In the genomic region with DNA sequence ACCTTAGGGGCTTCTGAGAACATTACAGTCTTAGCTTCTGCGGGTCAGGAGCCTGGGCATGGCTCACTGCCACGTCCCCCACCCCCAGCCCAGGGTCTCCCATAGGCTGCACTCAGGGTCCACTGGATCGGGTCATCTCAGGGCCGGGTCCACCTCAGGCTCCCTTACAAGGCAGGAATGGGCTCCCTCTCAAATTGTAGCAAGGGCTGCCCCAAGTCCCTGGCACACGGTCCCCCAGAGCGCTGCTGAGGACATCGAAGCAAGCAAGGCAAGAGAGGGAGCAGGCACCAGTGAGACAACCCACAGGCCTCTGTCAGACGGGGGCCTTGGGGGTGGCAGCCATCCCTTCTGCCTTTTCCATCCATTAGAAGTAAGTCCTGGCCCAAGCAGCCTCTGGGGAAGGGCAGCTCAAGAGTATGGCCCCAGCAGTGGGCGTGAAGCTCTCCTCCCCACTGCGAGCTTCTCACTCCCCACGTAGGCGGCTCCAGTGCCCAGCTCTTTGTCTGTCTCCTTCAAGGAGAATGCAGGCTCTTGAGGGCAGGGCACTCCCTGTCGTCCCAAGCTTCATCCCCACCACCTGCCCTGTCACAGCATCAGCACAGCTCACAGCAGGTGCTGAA, we compare ENCODE assay signal across 23 cellular contexts. TPM values are rescaled to one million over a fixed set of nuclear protein-coding genes. Genes with fewer than 3 reads are reported as not detected.
DNase-seq lines count a peak whose midpoint lies in the region; ATAC-seq and TF ChIP-seq lines count a peak whose summit lies in the region.
"Had no signal": no experiment of that assay in that cellular context is flagged by ENCODE, and none has a peak within 500 bp of the region (broad histone marks: within the 10 kb centered on the region; RNA-seq: fewer than 3 reads in every experiment).

No MANE protein-coding gene starts in this region.

- H3K27me3 ChIP-seq in left ventricle myocardium inferior (ENCODE audit: low read depth), result peaks cover 7% of the 10 kb centered on the region
- H3K27me3 ChIP-seq in right atrium auricular region, result no peaks in the 10 kb centered on the region
- H3K27me3 ChIP-seq in neuronal stem cell (ENCODE audit: control insufficient read depth in 3 of 3, insufficient read depth in 3 of 3, low read depth in 1 of 3, low read length in 3 of 3), result peaks cover 0 to 2% (median 0%) of the 10 kb centered on the region in 3 experiments

- H3K4me1 ChIP-seq in left ventricle myocardium inferior, result peaks cover 14% of the 10 kb centered on the region
- H3K4me1 ChIP-seq in right atrium auricular region, result no peaks in the 10 kb centered on the region
- H3K4me1 ChIP-seq in neuronal stem cell (ENCODE audit: control insufficient read depth in 2 of 2, insufficient read depth in 1 of 2, low read depth in 1 of 2, low read length in 2 of 2), result peaks cover 0 to 3% of the 10 kb centered on the region in 2 donors
- H3K4me1 ChIP-seq: Caco-2 had no signal

- no peak overlapping the region for H3K4me2 ChIP-seq in neuronal stem cell (ENCODE audit: insufficient read depth, low read length, poor library complexity, severe bottlenecking)
- H3K4me2 ChIP-seq: KMS-11 had no signal

- H3K9me3 Mint-ChIP-seq in chondrocyte (ENCODE audit: low read depth), result no peaks in the 10 kb centered on the region
- H3K9me3 Mint-ChIP-seq: CD4-positive, alpha-beta memory T cell had no signal

- H3K27ac ChIP-seq in left ventricle myocardium inferior (replicated peaks) (no peak overlapping the region), right atrium auricular region (no peak overlapping the region), neuronal stem cell (replicated peaks; ENCODE audit: low read length) (no peak overlapping the region)
- H3K27ac ChIP-seq: KMS-11, RWPE1 had no signal

- H3K23ac ChIP-seq in neuronal stem cell (ENCODE audit: low read depth, low read length, poor library complexity), result no peak overlapping the region

- no peak overlapping the region for H2BK120ac ChIP-seq in neuronal stem cell (ENCODE audit: low read depth, low read length)

- no peaks in the 10 kb centered on the region for H3K36me3 Mint-ChIP-seq in chondrocyte (ENCODE audit: low read depth)
- H3K36me3 Mint-ChIP-seq: CD4-positive, alpha-beta memory T cell had no signal

- no peaks in the 10 kb centered on the region for H3K4me1 Mint-ChIP-seq in chondrocyte (ENCODE audit: low read depth)
- H3K4me1 Mint-ChIP-seq: CD4-positive, alpha-beta memory T cell had no signal

- H3K9ac ChIP-seq in neuronal stem cell (ENCODE audit: low read depth, low read length, poor library complexity), result no peak overlapping the region
- H3K9ac ChIP-seq: KMS-11 had no signal

- no peak overlapping the region for H3K27ac Mint-ChIP-seq in chondrocyte (ENCODE audit: unreplicated experiment)
- H3K27ac Mint-ChIP-seq: CD4-positive, alpha-beta memory T cell; H9 had no signal

- H3K18ac ChIP-seq in neuronal stem cell (ENCODE audit: low read length), result peak overlapping the region; percentile 53

- ATAC-seq in GM21737 (IDR thresholded peaks at IDR 0.05; ENCODE audit: unreplicated experiment), result no peak
- ATAC-seq: SK-N-SH treated with all-trans-retinoic acid at 6 μM for 48 hours had no signal

- H3K4me3 Mint-ChIP-seq in chondrocyte (ENCODE audit: unreplicated experiment), result no peak overlapping the region
- H3K4me3 Mint-ChIP-seq: CD4-positive, alpha-beta memory T cell; H9 had no signal

- no peak overlapping the region for H2BK12ac ChIP-seq in neuronal stem cell (ENCODE audit: low read length)

- DNase-seq in left ventricle myocardium inferior (peak; percentile 7), right atrium auricular region (ENCODE audit: low spot score) (no peak), chondrocyte (ENCODE audit: low spot score) (peak; percentile 68), neuronal stem cell (ENCODE audit: low spot score) (no peak), NCI-H1092 (lab: John Stamatoyannopoulos, UW) (no peak), NCI-H2171 (lab: John Stamatoyannopoulos, UW) (no peak)
- DNase-seq: CD4-positive, alpha-beta memory T cell; DMS 273 treated with DMSO at 0.1 percent for 48 hours; DMS79 treated with DMSO at 0.1 percent for 48 hours; H9; IMR-90; NCI-H1105; NCI-H146; NCI-H2029; NCI-H226; NCI-H510A treated with DMSO at 0.1 percent for 48 hours; NCI-H748 treated with DMSO at 0.1 percent for 48 hours; NK-92 treated with Interleukin-12 subunit alpha and Interleukin-12 subunit beta, amount 100 ng/mL, for 24 hours had no signal

- no peak overlapping the region for H2AFZ ChIP-seq in neuronal stem cell (ENCODE audit: low read length)

- no peak overlapping the region for H3K4ac ChIP-seq in neuronal stem cell (ENCODE audit: low read length)

- no peaks in the 10 kb centered on the region for H3K9me3 ChIP-seq in left ventricle myocardium inferior (replicated peaks)
- H3K9me3 ChIP-seq in right atrium auricular region, result no peaks in the 10 kb centered on the region
- H3K9me3 ChIP-seq in neuronal stem cell (replicated peaks in 1 of 2; ENCODE audit: control insufficient read depth in 2 of 2, insufficient read depth in 1 of 2, low read depth in 1 of 2, low read length in 2 of 2), result no peaks in the 10 kb centered on the region
- H3K9me3 ChIP-seq: Caco-2 had no signal

- no peaks in the 10 kb centered on the region for H3K79me1 ChIP-seq in neuronal stem cell (ENCODE audit: low read depth, low read length)

- no peak overlapping the region for H4K91ac ChIP-seq in neuronal stem cell (ENCODE audit: low read depth, low read length, poor library complexity)

- H3K36me3 ChIP-seq in left ventricle myocardium inferior (no peaks in the 10 kb centered on the region), right atrium auricular region (no peaks in the 10 kb centered on the region), neuronal stem cell (replicated peaks in 1 of 2; ENCODE audit: control insufficient read depth in 2 of 2, insufficient read depth in 2 of 2, low read length in 2 of 2) (no peaks in the 10 kb centered on the region)

- no peak overlapping the region for H2BK15ac ChIP-seq in neuronal stem cell (ENCODE audit: low read length)

- H2AK5ac ChIP-seq in neuronal stem cell (ENCODE audit: low read depth, low read length), result no peak overlapping the region

- no peak overlapping the region for H2BK5ac ChIP-seq in neuronal stem cell (ENCODE audit: low read length)

- H3K27me3 Mint-ChIP-seq in chondrocyte (ENCODE audit: low read depth), result peaks cover 28% of the 10 kb centered on the region

- no peak overlapping the region for H3K14ac ChIP-seq in neuronal stem cell (ENCODE audit: low read length)

- no CpG with 5 or more reads among the region's 13 CpGs for WGBS in neuronal stem cell (ENCODE audit: extremely low coverage in 2 of 2, insufficient read length in 2 of 2, insufficient replicate concordance in 1 of 2), 2 donors

- H3K4me3 ChIP-seq in left ventricle myocardium inferior (no peak overlapping the region), right atrium auricular region (no peak overlapping the region), neuronal stem cell (ENCODE audit: low read length in 2 of 2) (no peak overlapping the region)

- TF ChIP-seq CTCF in left ventricle myocardium inferior (IDR thresholded peaks at IDR 0.05; ENCODE audit: borderline replicate concordance) (no peak), right atrium auricular region (IDR thresholded peaks at IDR 0.05) (no peak), chondrocyte (IDR thresholded peaks at IDR 0.05) (no peak)

- no peak overlapping the region for H4K8ac ChIP-seq in neuronal stem cell (ENCODE audit: low read depth, low read length)

- intact Hi-C loops in left ventricle myocardium inferior (cut with micrococcal nuclease), result no loop called here

RNA-seq across cellular contexts. Expression of a gene that starts 18.0 kb away (rescaled TPM):
- total RNA-seq in left ventricle myocardium inferior, result 0.60 TPM
- total RNA-seq in right atrium auricular region, result under 1 TPM; 0.12 to 0.44 TPM
- 0.12 to 0.18 TPM in 2 of 3 replicates, not detected in the other for total RNA-seq in chondrocyte
- 2.3 TPM for polyA plus RNA-seq in neuronal stem cell (2013, experiment 1 of 2)
- polyA plus RNA-seq in neuronal stem cell (2013, experiment 2 of 2), result 2.2 TPM
- total RNA-seq: Caco-2; CD4-positive, alpha-beta memory T cell had no signal
- polyA plus RNA-seq: CD4-positive, alpha-beta memory T cell had no signal

Comparison
In these comparisons a context has a peak if more than half of its experiments do, and no peak if none do; other contexts are left out.
1. DNase-seq: peak in left ventricle myocardium inferior (single experiment) and chondrocyte (single experiment); none in right atrium auricular region (single experiment), neuronal stem cell (single experiment), NCI-H1092 (single experiment) and NCI-H2171 (single experiment).